In the genomic region with DNA sequence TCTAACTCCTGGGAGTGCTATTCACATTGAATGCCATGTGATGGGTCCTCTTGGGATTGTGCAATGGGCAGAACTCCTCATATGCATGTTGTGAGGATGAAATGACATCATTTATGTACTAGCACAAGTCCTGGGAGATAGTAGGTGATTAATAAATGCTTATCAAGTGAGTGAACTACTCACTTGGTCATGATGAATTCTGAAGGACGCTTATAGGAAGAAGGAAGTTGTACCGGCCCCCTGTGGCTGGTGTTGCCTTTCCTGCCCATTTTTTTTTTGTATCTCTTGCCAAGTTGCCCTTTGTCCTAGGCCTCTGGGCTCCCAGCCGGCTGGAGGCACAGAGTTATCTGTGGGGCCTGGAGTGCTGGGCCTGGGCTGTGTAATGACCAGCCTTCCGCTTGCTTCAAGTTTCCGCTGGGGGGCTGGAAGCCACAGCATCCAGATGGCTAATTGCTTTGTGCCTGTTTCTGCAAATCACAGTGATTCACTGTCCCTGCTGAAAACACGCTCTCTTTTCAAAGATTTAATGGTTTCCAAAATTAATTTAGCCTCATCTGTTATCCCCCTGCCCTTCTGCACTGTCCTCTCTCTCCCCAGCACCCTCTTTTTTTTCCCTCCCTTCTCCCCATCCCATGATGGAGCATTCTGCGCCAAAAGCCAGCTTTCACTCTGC, we compare ENCODE assay signal across 11 cellular contexts. TPM values are rescaled to one million over a fixed set of nuclear protein-coding genes. Genes with fewer than 3 reads are reported as not detected.
DNase-seq lines count a peak whose midpoint lies in the region; ATAC-seq, FAIRE-seq and TF ChIP-seq lines count a peak whose summit lies in the region.
"Had no signal": no experiment of that assay in that cellular context is flagged by ENCODE, and none has a peak within 500 bp of the region (broad histone marks: within the 10 kb centered on the region; RNA-seq: fewer than 3 reads in every experiment).

No MANE protein-coding gene starts in this region.

- H3K4me3 Mint-ChIP-seq in progenitor cell of endocrine pancreas (ENCODE audit: low read depth) = no peak overlapping the region

- 0 out of 2 replicates have a peak, but pooled peaks cover 4% of the 10 kb centered on the region for H3K9me3 ChIP-seq in BE2C
- no peaks in the 10 kb centered on the region for H3K9me3 ChIP-seq in osteoblast (ENCODE audit: low read depth, low read length)
- no peaks in the 10 kb centered on the region for H3K9me3 ChIP-seq in prostate gland

- peaks cover 14% of the 10 kb centered on the region for H3K4me1 Mint-ChIP-seq in progenitor cell of endocrine pancreas (ENCODE audit: low read depth)

- H3K9me3 Mint-ChIP-seq in progenitor cell of endocrine pancreas (ENCODE audit: low read depth) = peaks cover 7% of the 10 kb centered on the region

- H3K4me3 ChIP-seq in BE2C (ENCODE audit: low read depth, low read length) (peak overlapping the region; percentile 27), osteoblast (ENCODE audit: insufficient read depth, low read length) (no peak overlapping the region), prostate gland (no peak overlapping the region)

- H4K20me1 ChIP-seq in osteoblast (ENCODE audit: insufficient read depth, low read length) = no peaks in the 10 kb centered on the region

- TF ChIP-seq CTCF in BE2C (IDR thresholded peaks at IDR 0.05; ENCODE audit: low read depth, low read length) = peak; percentile 42; the same call in 1 of the 2 replicates
- TF ChIP-seq CTCF in osteoblast (IDR thresholded peaks at IDR 0.05; ENCODE audit: extremely low read depth, low read depth, low read length) = no peak
- no peak for TF ChIP-seq CTCF in progenitor cell of endocrine pancreas (IDR thresholded peaks at IDR 0.05; ENCODE audit: unreplicated experiment)
- TF ChIP-seq CTCF in prostate gland (IDR thresholded peaks at IDR 0.05) = no peak

- peak overlapping the region; percentile 16 for H2AFZ ChIP-seq in osteoblast (ENCODE audit: low read length)

- no peaks in the 10 kb centered on the region for H3K79me2 ChIP-seq in osteoblast (ENCODE audit: insufficient read depth, low read length)

- no peak overlapping the region for H3K4me2 ChIP-seq in osteoblast (ENCODE audit: insufficient read depth, low read length)

- no peak for TF ChIP-seq POLR2A in prostate gland (IDR thresholded peaks at IDR 0.05)

- no peak for FAIRE-seq in RCC 7860 (lab: Jason Lieb, UNC)

- peaks cover 20% of the 10 kb centered on the region for H3K4me1 ChIP-seq in BE2C
- H3K4me1 ChIP-seq in osteoblast (ENCODE audit: insufficient read depth, low read length) = peaks cover 14% of the 10 kb centered on the region
- H3K4me1 ChIP-seq in prostate gland (replicated peaks) = no peaks in the 10 kb centered on the region

- no peaks in the 10 kb centered on the region for H3K27me3 ChIP-seq in BE2C
- H3K27me3 ChIP-seq in osteoblast (ENCODE audit: insufficient read depth, low read length) = no peaks in the 10 kb centered on the region
- H3K27me3 ChIP-seq in prostate gland (replicated peaks; ENCODE audit: insufficient read depth) = no peaks in the 10 kb centered on the region

- peak; percentile 93 for DNase-seq in BE2C
- DNase-seq in RCC 7860 (ENCODE audit: low spot score) = peak; percentile 86
- peak; percentile 72 for DNase-seq in fibroblast of gingiva (ENCODE audit: low read depth)
- DNase-seq in osteoblast (ENCODE audit: insufficient read length, low spot score, missing footprints) = peak; percentile 92
- DNase-seq in progenitor cell of endocrine pancreas (ENCODE audit: low spot score, unreplicated experiment) = no peak
- no peak for DNase-seq in prostate gland (ENCODE audit: low spot score)
- DNase-seq: activated gamma-delta T cell treated with Interleukin-2 at 50 U/mL for 16 hours, NCI-H1694 treated with DMSO at 0.1 percent for 48 hours, trophoblast cell had no signal

- WGBS in prostate gland = 84% methylated on average over 7 of the region's 7 CpGs

- ATAC-seq in HG03521 (IDR thresholded peaks at IDR 0.05; ENCODE audit: unreplicated experiment) (no peak), HG03039 (IDR thresholded peaks at IDR 0.05; ENCODE audit: unreplicated experiment) (no peak)

- peaks cover 12% of the 10 kb centered on the region for H3K27me3 Mint-ChIP-seq in progenitor cell of endocrine pancreas

- peak overlapping the region; percentile 55 for H3K27ac ChIP-seq in osteoblast (ENCODE audit: low read depth, low read length)
- no peak overlapping the region for H3K27ac ChIP-seq in prostate gland

- intact Hi-C loops in prostate gland (cut with DNase I) = no loop called here

- H3K36me3 Mint-ChIP-seq in progenitor cell of endocrine pancreas (ENCODE audit: insufficient read depth) = no peaks in the 10 kb centered on the region

- H3K36me3 ChIP-seq in BE2C (no peaks in the 10 kb centered on the region), osteoblast (ENCODE audit: insufficient read depth, low read length) (no peaks in the 10 kb centered on the region), prostate gland (no peaks in the 10 kb centered on the region)

- no peak overlapping the region for H3K27ac Mint-ChIP-seq in progenitor cell of endocrine pancreas

RNA-seq across cellular contexts. Expression of a gene that starts 33.7 kb away (rescaled TPM):
- 153 TPM for polyA plus RNA-seq in BE2C (2012; ENCODE audit: insufficient read depth, insufficient read length, low read depth)
- total RNA-seq in osteoblast (63.1 and 105 TPM in 2 replicates), progenitor cell of endocrine pancreas (59.7 and 63.3 TPM in 2 replicates), prostate gland (100 to 1,000 TPM; 140 to 186 TPM)

Comparison
In these comparisons a context has a peak if more than half of its experiments do, and no peak if none do; other contexts are left out.
1. DNase-seq: peak in BE2C (single experiment), RCC 7860 (single experiment), fibroblast of gingiva (single experiment) and osteoblast (single experiment); none in progenitor cell of endocrine pancreas (single experiment) and prostate gland (single experiment).